Comparison of ENCODE assay signal across 8 cellular contexts in genomic region chr6:27630727-27631613, GRCh38.
DNase-seq lines count a peak whose midpoint lies in the region; ATAC-seq and TF ChIP-seq lines count a peak whose summit lies in the region.

No MANE protein-coding gene starts in this region.

- peak overlapping the region; percentile 68 for H3K4me2 ChIP-seq in GM23248 (ENCODE audit: unreplicated experiment)

- H3K27me3 Mint-ChIP-seq in memory B cell, result peaks cover 23% of the 10 kb centered on the region
- peaks cover 79% of the 10 kb centered on the region for H3K27me3 Mint-ChIP-seq in stimulated activated naive CD8-positive, alpha-beta T cell treated with anti-CD3 and anti-CD28 coated beads, Interleukin-15, amount 100 ng/mL, for 72 hours

- peak overlapping the region; percentile 69 for H2AFZ ChIP-seq in GM23248

- no peaks in the 10 kb centered on the region for H4K20me1 ChIP-seq in GM23248 (ENCODE audit: insufficient read depth)

- H3K9me3 Mint-ChIP-seq in memory B cell, result peaks cover 3% of the 10 kb centered on the region
- H3K9me3 Mint-ChIP-seq in stimulated activated naive CD8-positive, alpha-beta T cell treated with anti-CD3 and anti-CD28 coated beads, Interleukin-15, amount 100 ng/mL, for 72 hours, result peaks cover 0 to 8% of the 10 kb centered on the region in 2 donors

- POLR2A ChIA-PET in AG04449 (lab: Yijun Ruan, JAX), result no interaction called here

- H3K79me2 ChIP-seq in GM23248 (ENCODE audit: insufficient read depth), result no peaks in the 10 kb centered on the region

- H3F3A ChIP-seq in GM23248 (ENCODE audit: insufficient read depth), result peaks cover 10% of the 10 kb centered on the region; the same call in 1 of the 2 replicates

- in situ Hi-C loops in GM23248 (cut with MboI), result no loop called here
- in situ Hi-C loops in brain microvascular endothelial cell (cut with HindIII; ENCODE audit: low pct_ligation_motif_present, low sequenced_read_pairs), result no loop called here

- H3K27me3 ChIP-seq in GM23248 (replicated peaks; ENCODE audit: insufficient read depth), result 0 out of 2 replicates have a peak, but pooled peaks cover 4% of the 10 kb centered on the region
- H3K27me3 ChIP-seq in brain microvascular endothelial cell (replicated peaks), result no peaks in the 10 kb centered on the region

- peak overlapping the region; percentile 14 for H3K4me3 Mint-ChIP-seq in memory B cell
- peak overlapping the region; percentile 83 to 85 for H3K4me3 Mint-ChIP-seq in stimulated activated naive CD8-positive, alpha-beta T cell treated with anti-CD3 and anti-CD28 coated beads, Interleukin-15, amount 100 ng/mL, for 72 hours

- TF ChIP-seq CTCF in AG04449 (IDR thresholded peaks at IDR 0.05; ENCODE audit: insufficient read depth, low read length, missing control alignments) (no peak), brain microvascular endothelial cell (IDR thresholded peaks at IDR 0.05; ENCODE audit: low read depth, low read length, missing control alignments) (peak; percentile 51)

- no peak overlapping the region for H3K27ac Mint-ChIP-seq in memory B cell
- H3K27ac Mint-ChIP-seq in stimulated activated naive CD8-positive, alpha-beta T cell treated with anti-CD3 and anti-CD28 coated beads, Interleukin-15, amount 100 ng/mL, for 72 hours, result peak overlapping the region; percentile 86 to 98

- no peak overlapping the region for H3K9ac ChIP-seq in GM23248

- 3% methylated on average over 51 of the region's 51 CpGs for WGBS in GM23248 (ENCODE audit: low coverage in 1 of 2, low lambda C conversion rate in 2 of 2, missing lambda C conversion rate in 2 of 2), 2 experiments

- no peak for ATAC-seq in memory B cell (ENCODE audit: low read depth)
- ATAC-seq in stimulated activated naive CD8-positive, alpha-beta T cell treated with anti-CD3 and anti-CD28 coated beads, Interleukin-15, amount 100 ng/mL, for 72 hours, result peak; percentile 93
- ATAC-seq in HG02852 (IDR thresholded peaks at IDR 0.05; ENCODE audit: unreplicated experiment), result no peak

- no peak for DNase-seq in AG04449 (ENCODE audit: low read depth, low spot score)
- DNase-seq in GM23248, result peak; percentile 52
- peak; percentile 66 for DNase-seq in OCI-M2 (lab: John Stamatoyannopoulos, UW; ENCODE audit: unreplicated experiment)
- peak; percentile 82 for DNase-seq in brain microvascular endothelial cell
- DNase-seq in memory B cell (ENCODE audit: low spot score in 2 of 2), result no peak
- DNase-seq in stimulated activated naive CD8-positive, alpha-beta T cell treated with anti-CD3 and anti-CD28 coated beads, Interleukin-15, amount 100 ng/mL, for 72 hours, result peak; percentile 55 to 76
- DNase-seq in UCSD-AML1 (lab: John Stamatoyannopoulos, UW; ENCODE audit: unreplicated experiment), result no peak

- no peaks in the 10 kb centered on the region for H3K9me3 ChIP-seq in GM23248 (ENCODE audit: low read depth)

- no peaks in the 10 kb centered on the region for H3K36me3 ChIP-seq in GM23248 (ENCODE audit: low read depth)
- no peaks in the 10 kb centered on the region for H3K36me3 ChIP-seq in brain microvascular endothelial cell (replicated peaks)

- H3K27ac ChIP-seq in GM23248, result no peak overlapping the region
- no peak overlapping the region for H3K27ac ChIP-seq in brain microvascular endothelial cell

- no peaks in the 10 kb centered on the region for H3K4me1 Mint-ChIP-seq in memory B cell
- H3K4me1 Mint-ChIP-seq in stimulated activated naive CD8-positive, alpha-beta T cell treated with anti-CD3 and anti-CD28 coated beads, Interleukin-15, amount 100 ng/mL, for 72 hours, result peaks cover 17% of the 10 kb centered on the region

- H3K4me1 ChIP-seq in GM23248 (ENCODE audit: insufficient read depth), result no peaks in the 10 kb centered on the region

- H3K4me3 ChIP-seq in AG04449 (ENCODE audit: low read depth, low read length) (peak overlapping the region; percentile 43), GM23248 (peak overlapping the region; percentile 57), brain microvascular endothelial cell (ENCODE audit: low read depth, low read length) (peak overlapping the region; percentile 62)

- H3K36me3 Mint-ChIP-seq in memory B cell, result no peaks in the 10 kb centered on the region

- H3K9me2 ChIP-seq in GM23248 (ENCODE audit: insufficient read depth), result no peaks in the 10 kb centered on the region

- CTCF ChIA-PET in AG04449 (lab: Yijun Ruan, JAX), result no interaction called here

Comparison
In these comparisons a context has a peak if more than half of its experiments do, and no peak if none do; other contexts are left out.
1. DNase-seq: peak in GM23248 (single experiment), OCI-M2 (single experiment), brain microvascular endothelial cell (single experiment) and stimulated activated naive CD8-positive, alpha-beta T cell treated with anti-CD3 and anti-CD28 coated beads, Interleukin-15, amount 100 ng/mL, for 72 hours (2 of 2); none in AG04449 (single experiment), memory B cell (0 of 2) and UCSD-AML1 (single experiment).
2. Peak in every context shown above with its lines, with median percentiles within 50 percentile points of each other: H3K4me3 ChIP-seq.